20 cellular contexts compared by ENCODE assay signal in the genomic region with DNA sequence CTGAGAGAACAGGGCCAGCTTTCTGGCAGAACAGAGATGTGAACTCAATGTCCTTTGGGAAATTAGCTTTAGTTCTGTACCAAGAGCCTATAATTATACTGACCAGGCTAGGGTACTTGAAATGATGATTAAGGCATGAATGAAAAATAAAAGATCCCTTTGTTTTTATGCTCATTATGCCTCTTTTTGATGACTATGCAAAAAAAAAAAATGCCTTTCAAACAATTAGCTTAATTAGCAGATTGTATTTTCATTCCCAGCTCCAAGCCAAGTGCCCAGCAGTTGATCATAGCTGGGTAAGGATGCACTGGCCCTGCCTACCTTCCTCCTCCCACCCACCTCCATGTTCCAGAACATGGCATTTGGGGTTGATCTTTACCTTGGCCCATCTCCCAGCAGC. TPM values are rescaled to one million over a fixed set of nuclear protein-coding genes. Genes with fewer than 3 reads are reported as not detected.
DNase-seq lines count a peak whose midpoint lies in the region; ATAC-seq, FAIRE-seq and TF ChIP-seq lines count a peak whose summit lies in the region.
"Had no signal": no experiment of that assay in that cellular context is flagged by ENCODE, and none has a peak within 500 bp of the region (broad histone marks: within the 10 kb centered on the region; RNA-seq: fewer than 3 reads in every experiment).

No MANE protein-coding gene starts in this region.

- H3K79me1 ChIP-seq in IMR-90 (ENCODE audit: low read depth in 1 of 2, low read length in 2 of 2): no peaks in the 10 kb centered on the region

- H3K18ac ChIP-seq in IMR-90 (ENCODE audit: low read depth, low read length): no peak overlapping the region

- no peak overlapping the region for H3K4ac ChIP-seq in IMR-90 (ENCODE audit: low read depth, low read length)

- no peak overlapping the region for H4K8ac ChIP-seq in IMR-90 (ENCODE audit: low read depth in 2 of 2, low read length in 2 of 2)

- in situ Hi-C loops in IMR-90 (cut with MboI; ENCODE audit: low sequenced_read_pairs): no loop called here

- TF ChIP-seq CTCF in A549 (IDR thresholded peaks at IDR 0.05) (no peak), IMR-90 (conservative IDR thresholded peaks at IDR 0.05; ENCODE audit: low read depth, low read length) (no peak)

- H3K14ac ChIP-seq in IMR-90 (replicated peaks; ENCODE audit: low read depth, low read length): no peak overlapping the region

- DNase-seq in A549 (ENCODE audit: low read depth in 1 of 2, low spot score in 1 of 2): no peak
- DNase-seq in IMR-90: no peak
- no peak for DNase-seq in stimulated activated CD4-positive, alpha-beta T cell treated with anti-CD3 and anti-CD28 coated beads, Interleukin-1b, Interleukin-23, amount 100 ng/mL, for 48 hours
- DNase-seq: BE2C; CD4-positive, alpha-beta memory T cell; DMS79; GDM1; HCEC 1CT; HFFc6; KG1 had no signal

- H3K27ac ChIP-seq in A549: no peak overlapping the region
- no peak overlapping the region for H3K27ac ChIP-seq in IMR-90 (ENCODE audit: insufficient read depth, low read length)
- peak overlapping the region; percentile 23 for H3K27ac ChIP-seq in cingulate gyrus (ENCODE audit: low read depth, low read length)
- H3K27ac ChIP-seq in rectal smooth muscle tissue (ENCODE audit: low read depth, low read length): peak overlapping the region; percentile 33
- H3K27ac ChIP-seq: C4-2B, HL-60 had no signal

- no peaks in the 10 kb centered on the region for H4K20me1 ChIP-seq in IMR-90 (ENCODE audit: insufficient read depth, low read length)

- H3K9me1 ChIP-seq in IMR-90 (ENCODE audit: insufficient read depth, low read length): no peaks in the 10 kb centered on the region

- H3K4me2 ChIP-seq in A549: no peak overlapping the region
- no peak overlapping the region for H3K4me2 ChIP-seq in IMR-90 (ENCODE audit: low read depth, low read length)

- POLR2A ChIA-PET in A549 (lab: Yijun Ruan, JAX) (no interaction called here), IMR-90 (lab: Charles Lee; ENCODE audit: unreplicated experiment) (no interaction called here)

- no peak overlapping the region for H3K56ac ChIP-seq in IMR-90 (ENCODE audit: extremely low read depth, insufficient read depth, low read length)

- TF ChIP-seq RAD21 in A549 (conservative IDR thresholded peaks at IDR 0.05 in 1 of 2, IDR thresholded peaks at IDR 0.05 in 1 of 2): no peak
- no peak for TF ChIP-seq RAD21 in IMR-90 (IDR thresholded peaks at IDR 0.05; ENCODE audit: low read length)

- TF ChIP-seq POLR2A in A549 (IDR thresholded peaks at IDR 0.05; ENCODE audit: low read length): no peak
- TF ChIP-seq POLR2A in IMR-90 (IDR thresholded peaks at IDR 0.05; ENCODE audit: low read depth, low read length): no peak

- H2BK15ac ChIP-seq in IMR-90 (ENCODE audit: low read depth, low read length): no peak overlapping the region

- H2BK5ac ChIP-seq in IMR-90 (ENCODE audit: low read depth, low read length, poor library complexity, severe bottlenecking): no peak overlapping the region

- TF ChIP-seq EP300 in A549 (IDR thresholded peaks at IDR 0.05): no peak

- no TSS peak for BruUV-seq in IMR-90 (replicated peaks; lab: Mats Ljungman, UMichigan)

- ATAC-seq in A549 (no peak), IMR-90 (ENCODE audit: low read depth) (no peak), HG03460 (IDR thresholded peaks at IDR 0.05; ENCODE audit: unreplicated experiment) (no peak), GM19395 (IDR thresholded peaks at IDR 0.05; ENCODE audit: unreplicated experiment) (no peak)

- H3K4me1 ChIP-seq in A549 (no peaks in the 10 kb centered on the region), IMR-90 (ENCODE audit: control insufficient read depth, insufficient read depth, low read length) (no peaks in the 10 kb centered on the region), rectal smooth muscle tissue (ENCODE audit: control insufficient read depth, insufficient read depth, low read length) (peaks cover 3% of the 10 kb centered on the region)
- H3K4me1 ChIP-seq: BE2C had no signal

- no peak overlapping the region for H2BK120ac ChIP-seq in IMR-90 (ENCODE audit: low read depth, low read length)

- no peak overlapping the region for H2AK9ac ChIP-seq in IMR-90 (replicated peaks; ENCODE audit: low read depth, low read length, poor library complexity)

- no peak overlapping the region for H4K91ac ChIP-seq in IMR-90 (ENCODE audit: insufficient read depth, low read depth, low read length)

- intact Hi-C loops in IMR-90 (cut with micrococcal nuclease): no loop called here

- no peak overlapping the region for H3K4me3 ChIP-seq in A549
- no peak overlapping the region for H3K4me3 ChIP-seq in IMR-90 (ENCODE audit: insufficient read depth, low read depth, low read length)
- no peak overlapping the region for H3K4me3 ChIP-seq in rectal smooth muscle tissue (ENCODE audit: low read length)

- no peak overlapping the region for H3K23ac ChIP-seq in IMR-90 (ENCODE audit: low read depth, low read length)

- dilution Hi-C loops in IMR-90 (cut with HindIII; ENCODE audit: low sequenced_read_pairs, unreplicated experiment): no loop called here

- CTCF ChIA-PET in A549 (lab: Yijun Ruan, JAX) (interaction anchor here (1.2 kb wide), 1 partner anchor 195 kb away, joined by 4 read pairs; no protein-coding TSS in a partner anchor), IMR-90 (lab: Yijun Ruan, JAX) (no interaction called here)

- peaks cover 2% of the 10 kb centered on the region; the same call in 1 of the 2 replicates for H3K27me3 ChIP-seq in IMR-90 (ENCODE audit: control insufficient read depth, insufficient read depth, low read length)
- H3K27me3 ChIP-seq in rectal smooth muscle tissue (ENCODE audit: control insufficient read depth, insufficient read depth, low read length): no peaks in the 10 kb centered on the region
- H3K27me3 ChIP-seq: BE2C had no signal

- H3K36me3 ChIP-seq in IMR-90 (ENCODE audit: control insufficient read depth, insufficient read depth, low read length) (no peaks in the 10 kb centered on the region), rectal smooth muscle tissue (ENCODE audit: control insufficient read depth, insufficient read depth, low read length) (no peaks in the 10 kb centered on the region)
- H3K36me3 ChIP-seq: BE2C had no signal

- H2AFZ ChIP-seq in IMR-90 (replicated peaks; ENCODE audit: low read length, poor library complexity): no peak overlapping the region

- no peak overlapping the region for H2AK5ac ChIP-seq in IMR-90 (ENCODE audit: low read depth, low read length)

- no peak overlapping the region for H4K5ac ChIP-seq in IMR-90 (ENCODE audit: low read depth, low read length)

- no peak for FAIRE-seq in A549 (lab: Jason Lieb, UNC)
- FAIRE-seq: GM12892, GM19239 had no signal

- H3K9me3 ChIP-seq in A549 (no peaks in the 10 kb centered on the region), IMR-90 (ENCODE audit: control insufficient read depth, insufficient read depth, low read length) (no peaks in the 10 kb centered on the region)
- H3K9me3 ChIP-seq: BE2C had no signal

- H2BK20ac ChIP-seq in IMR-90 (ENCODE audit: low read depth, low read length): no peak overlapping the region

- no peak overlapping the region for H3K9ac ChIP-seq in IMR-90 (ENCODE audit: low read depth, low read length)
- H3K9ac ChIP-seq in rectal smooth muscle tissue (ENCODE audit: low read length): no peak overlapping the region

TF ChIP-seq in A549, 52 proteins besides CTCF, POLR2A, EP300 and RAD21:
- TF ChIP-seq HOXB5 (CRISPR knock-in tag; IDR thresholded peaks at IDR 0.05) (no peak), MAFK (IDR thresholded peaks at IDR 0.05; ENCODE audit: partially characterized antibody) (peak; percentile 92), RNF2 (IDR thresholded peaks at IDR 0.05; ENCODE audit: borderline replicate concordance, low read depth) (no peak), JUNB (IDR thresholded peaks at IDR 0.05) (no peak)
TF ChIP-seq in A549: peak in this region for 1.

TF ChIP-seq in IMR-90, 13 proteins besides CTCF, POLR2A, EP300 and RAD21:
- TF ChIP-seq USF2 (IDR thresholded peaks at IDR 0.05; ENCODE audit: low read depth, low read length) (no peak), MAFK (IDR thresholded peaks at IDR 0.05; ENCODE audit: low read depth, low read length) (peak; percentile 96), CEBPB (IDR thresholded peaks at IDR 0.05; ENCODE audit: low read depth, low read length) (no peak), RCOR1 (IDR thresholded peaks at IDR 0.05; ENCODE audit: insufficient replicate concordance, low read length) (no peak)

RNA-seq across cellular contexts. Expression of gene LYZL4, which starts 56.8 kb away (rescaled TPM):
- polyA plus RNA-seq in A549 (2011; rRNA removed) (not detected in 2 replicates), A549 (2017; fragmentation: RNase III; extraction: RNeasy Plus Mini Kit Qiagen cat#74134 plus additional on column Dnase treatment) (not detected in 3 replicates), IMR-90 (2012; rRNA removed) (not detected in 2 replicates)
- not detected in 2 replicates for polyA plus RNA-seq in A549 (2012; cell fraction: cytosol; rRNA removed)
- not detected in 2 replicates for polyA plus RNA-seq in A549 (2012; cell fraction: nucleus; rRNA removed)
- not detected in 2 replicates for polyA minus RNA-seq in A549 (2011; rRNA and poly(A)+ RNA removed)
- total RNA-seq in IMR-90 (2012; rRNA removed): not detected in 2 replicates
- not detected in 2 replicates for polyA plus RNA-seq in IMR-90 (2012; cell fraction: cytosol; rRNA removed)
- polyA plus RNA-seq in IMR-90 (2012; cell fraction: nucleus; rRNA removed; ENCODE audit: low replicate concordance): not detected in 2 replicates
- total RNA-seq: A172; CD4-positive, alpha-beta memory T cell; H4; HFFc6 had no signal
- polyA plus RNA-seq: CD4-positive, alpha-beta memory T cell had no signal

Comparison
In these comparisons a context has a peak if more than half of its experiments do, and no peak if none do; other contexts are left out.
1. H3K27ac ChIP-seq: peak in cingulate gyrus (single experiment) and rectal smooth muscle tissue (single experiment); none in A549 (0 of 2) and IMR-90 (single experiment).